8 cellular contexts compared by ENCODE assay signal in genomic region chr19:42075364-42075615, GRCh38. TPM values are rescaled to one million over a fixed set of nuclear protein-coding genes. Genes with fewer than 3 reads are reported as not detected.
DNase-seq lines count a peak whose midpoint lies in the region; ATAC-seq, FAIRE-seq and TF ChIP-seq lines count a peak whose summit lies in the region.

No MANE protein-coding gene starts in this region.

- H3K9me3 ChIP-seq in esophagus muscularis mucosa (no peaks in the 10 kb centered on the region), parathyroid adenoma (ENCODE audit: control insufficient read depth, low read length) (no peaks in the 10 kb centered on the region)

- H3K4me1 ChIP-seq in esophagus muscularis mucosa (peaks cover 20 to 38% (median 31%) of the 10 kb centered on the region in 4 donors), parathyroid adenoma (peaks cover 13% of the 10 kb centered on the region)

- DNase-seq in NCI-H1092 treated with DMSO at 0.1 percent for 48 hours (lab: John Stamatoyannopoulos, UW) (peak; percentile 25), NCI-H1092 (lab: John Stamatoyannopoulos, UW) (no peak), esophagus muscularis mucosa (ENCODE audit: extremely low spot score) (no peak), urothelium cell line (ENCODE audit: low spot score) (no peak)
- no peak for DNase-seq in NK-92 treated with Interleukin-12 subunit alpha and Interleukin-12 subunit beta, amount 100 ng/mL, for 24 hours (lab: John Stamatoyannopoulos, UW)

- TF ChIP-seq EP300 in esophagus muscularis mucosa (IDR thresholded peaks at IDR 0.05): no peak

- H3K9ac ChIP-seq in parathyroid adenoma: peak overlapping the region; percentile 93

- intact Hi-C loops in esophagus muscularis mucosa (cut with DNase I): no loop called here

- FAIRE-seq in urothelium cell line (lab: Jason Lieb, UNC): no peak

- H3K36me3 ChIP-seq in esophagus muscularis mucosa (peaks cover 18 to 23% (median 20%) of the 10 kb centered on the region in 4 donors), parathyroid adenoma (ENCODE audit: control insufficient read depth, insufficient read depth, low read length) (no peaks in the 10 kb centered on the region)

- H3K27me3 ChIP-seq in esophagus muscularis mucosa (no peaks in the 10 kb centered on the region), parathyroid adenoma (ENCODE audit: control insufficient read depth, insufficient read depth, low read length) (no peaks in the 10 kb centered on the region)

- peak overlapping the region; percentile 95 to 97 (median 96) for H3K27ac ChIP-seq in esophagus muscularis mucosa (replicated peaks in 1 of 4)
- peak overlapping the region; percentile 96 for H3K27ac ChIP-seq in parathyroid adenoma

- 7% methylated on average over 3 of the region's 3 CpGs for WGBS in esophagus muscularis mucosa

- peak overlapping the region; percentile 88 for H3K4me2 ChIP-seq in parathyroid adenoma (ENCODE audit: low read length)

- H2AFZ ChIP-seq in parathyroid adenoma: peak overlapping the region; percentile 97

- no peak for ATAC-seq in HG02571 (IDR thresholded peaks at IDR 0.05; ENCODE audit: unreplicated experiment)

- H3K79me2 ChIP-seq in parathyroid adenoma: peaks cover 13% of the 10 kb centered on the region

- TF ChIP-seq CTCF in esophagus muscularis mucosa (IDR thresholded peaks at IDR 0.05) (no peak), parathyroid adenoma (IDR thresholded peaks at IDR 0.05) (no peak)

- 0 out of 2 replicates have a peak, but pooled peaks have one; percentile 9 for TF ChIP-seq POLR2A in Raji (IDR thresholded peaks at IDR 0.05; ENCODE audit: insufficient read depth, low read depth, low read length)
- TF ChIP-seq POLR2A in esophagus muscularis mucosa (IDR thresholded peaks at IDR 0.05; ENCODE audit: low read depth): no peak

- H3K4me3 ChIP-seq in esophagus muscularis mucosa: peak overlapping the region; percentile 81 to 97 (median 88)
- H3K4me3 ChIP-seq in parathyroid adenoma (ENCODE audit: low read depth, low read length): peak overlapping the region; percentile 91

RNA-seq across cellular contexts. Expression of gene ZNF574, which starts 0.7 kb away (rescaled TPM):
- 10 to 100 TPM; 15.0 to 28.4 (median 21.7) TPM for total RNA-seq in esophagus muscularis mucosa

RNA-seq across cellular contexts. Expression of gene GRIK5, which starts 5.3 kb away (rescaled TPM):
- 10 to 100 TPM in 2 of 4 donors, 1 to 10 TPM in 2; 8.6 to 27.6 (median 13.8) TPM for total RNA-seq in esophagus muscularis mucosa

RNA-seq across cellular contexts. Expression of gene POU2F2, which starts 57.0 kb away (rescaled TPM):
- total RNA-seq in esophagus muscularis mucosa: 1 to 10 TPM in 3 of 4 donors, under 1 TPM in 1; 0.52 to 2.5 (median 1.5) TPM
